In genomic region chr5:138985256-138985655, GRCh38 we compare ENCODE assay signal across 18 cellular contexts.
DNase-seq lines count a peak whose midpoint lies in the region; FAIRE-seq and TF ChIP-seq lines count a peak whose summit lies in the region.
"Had no signal": no experiment of that assay in that cellular context is flagged by ENCODE, and none has a peak within 500 bp of the region (broad histone marks: within the 10 kb centered on the region; RNA-seq: fewer than 3 reads in every experiment).

No MANE protein-coding gene starts in this region.

- peaks cover 24% of the 10 kb centered on the region for H3K4me1 Mint-ChIP-seq in activated CD4-positive, alpha-beta T cell treated with anti-CD3 and anti-CD28 coated beads, Interleukin-2, amount 10 ng/mL, durations not matched to agents 24 days and 14 days
- H3K4me1 Mint-ChIP-seq in astrocyte (ENCODE audit: low read depth, unreplicated experiment), result peaks cover 48% of the 10 kb centered on the region

- no peaks in the 10 kb centered on the region for H3K79me2 ChIP-seq in astrocyte (ENCODE audit: insufficient read depth, low read length)

- peak overlapping the region; percentile 30 for H2AFZ ChIP-seq in astrocyte (ENCODE audit: low read depth, low read length)

- peak overlapping the region; percentile 34 for H3K27ac Mint-ChIP-seq in activated CD4-positive, alpha-beta T cell treated with anti-CD3 and anti-CD28 coated beads, Interleukin-2, amount 10 ng/mL, durations not matched to agents 24 days and 14 days
- peak overlapping the region; percentile 77 for H3K27ac Mint-ChIP-seq in astrocyte (ENCODE audit: unreplicated experiment)
- H3K27ac Mint-ChIP-seq: activated naive CD4-positive, alpha-beta T cell treated with anti-CD3 and anti-CD28 coated beads, Interleukin-2, amount 10 ng/mL, durations not matched to agents 7 days and 5 days; CD8-positive, alpha-beta T cell had no signal

- no peak for TF ChIP-seq CTCF in astrocyte (IDR thresholded peaks at IDR 0.05; ENCODE audit: insufficient read depth, low read depth, low read length)

- no peak overlapping the region for H3K4me3 ChIP-seq in astrocyte (ENCODE audit: insufficient read depth, low read depth, low read length)
- H3K4me3 ChIP-seq: SK-N-MC had no signal

- no peak for DNase-seq in activated CD4-positive, alpha-beta T cell treated with anti-CD3 and anti-CD28 coated beads, Interleukin-2, amount 10 ng/mL, durations not matched to agents 24 days and 14 days
- no peak for DNase-seq in activated CD4-positive, alpha-beta T cell treated with anti-CD3 and anti-CD28 coated beads for 48 hours
- DNase-seq in astrocyte (ENCODE audit: low read depth) (peak; percentile 53), islet precursor cell (peak; percentile 46), ureter (ENCODE audit: low spot score) (peak; percentile 53), NCI-H1092 (lab: John Stamatoyannopoulos, UW) (no peak), HK-2 (ENCODE audit: unreplicated experiment) (no peak)
- DNase-seq in activated T-cell treated with anti-CD3 and anti-CD28 coated beads, Interleukin-2, amount 50 U/mL, for 48 hours, result no peak
- DNase-seq: activated naive CD4-positive, alpha-beta T cell treated with anti-CD3 and anti-CD28 coated beads, Interleukin-2, amount 10 ng/mL, durations not matched to agents 7 days and 5 days; glutamatergic neuron; Karpas-422; kidney; midbrain; stimulated activated naive CD4-positive, alpha-beta T cell had no signal

- H3K9me3 Mint-ChIP-seq in activated CD4-positive, alpha-beta T cell treated with anti-CD3 and anti-CD28 coated beads, Interleukin-2, amount 10 ng/mL, durations not matched to agents 24 days and 14 days, result no peaks in the 10 kb centered on the region
- H3K9me3 Mint-ChIP-seq in astrocyte (ENCODE audit: unreplicated experiment), result peaks cover 2% of the 10 kb centered on the region
- H3K9me3 Mint-ChIP-seq: activated naive CD4-positive, alpha-beta T cell treated with anti-CD3 and anti-CD28 coated beads, Interleukin-2, amount 10 ng/mL, durations not matched to agents 7 days and 5 days; CD8-positive, alpha-beta T cell had no signal

- intact Hi-C loops in activated CD4-positive, alpha-beta T cell treated with anti-CD3 and anti-CD28 coated beads, Interleukin-2, amount 10 ng/mL, durations not matched to agents 24 days and 14 days (cut with micrococcal nuclease), result no loop called here

- no peaks in the 10 kb centered on the region for H3K36me3 Mint-ChIP-seq in activated CD4-positive, alpha-beta T cell treated with anti-CD3 and anti-CD28 coated beads, Interleukin-2, amount 10 ng/mL, durations not matched to agents 24 days and 14 days (ENCODE audit: low read depth)
- peaks cover 12% of the 10 kb centered on the region for H3K36me3 Mint-ChIP-seq in astrocyte (ENCODE audit: low read depth, unreplicated experiment)
- H3K36me3 Mint-ChIP-seq: activated naive CD4-positive, alpha-beta T cell treated with anti-CD3 and anti-CD28 coated beads, Interleukin-2, amount 10 ng/mL, durations not matched to agents 7 days and 5 days; CD8-positive, alpha-beta T cell had no signal

- no peak overlapping the region for H3K9ac ChIP-seq in astrocyte (ENCODE audit: low read length)

- peak overlapping the region; percentile 40 for H3K27ac ChIP-seq in astrocyte (ENCODE audit: low read depth, low read length)
- H3K27ac ChIP-seq: SK-N-MC, VCaP had no signal

- H3K4me1 ChIP-seq in astrocyte (ENCODE audit: insufficient read depth, low read length), result peaks cover 35% of the 10 kb centered on the region

- no peaks in the 10 kb centered on the region for H4K20me1 ChIP-seq in astrocyte (ENCODE audit: insufficient read depth, low read length)

- no peaks in the 10 kb centered on the region for H3K36me3 ChIP-seq in astrocyte (ENCODE audit: insufficient read depth, low read length)

- no peak for FAIRE-seq in astrocyte (lab: Jason Lieb, UNC)
- FAIRE-seq: G401.6, kidney had no signal

- H3K27me3 Mint-ChIP-seq in activated CD4-positive, alpha-beta T cell treated with anti-CD3 and anti-CD28 coated beads, Interleukin-2, amount 10 ng/mL, durations not matched to agents 24 days and 14 days, result no peaks in the 10 kb centered on the region
- H3K27me3 Mint-ChIP-seq in astrocyte (ENCODE audit: low read depth, unreplicated experiment), result no peaks in the 10 kb centered on the region
- H3K27me3 Mint-ChIP-seq: activated naive CD4-positive, alpha-beta T cell treated with anti-CD3 and anti-CD28 coated beads, Interleukin-2, amount 10 ng/mL, durations not matched to agents 7 days and 5 days had no signal

- no peak overlapping the region for H3K4me3 Mint-ChIP-seq in activated CD4-positive, alpha-beta T cell treated with anti-CD3 and anti-CD28 coated beads, Interleukin-2, amount 10 ng/mL, durations not matched to agents 24 days and 14 days
- no peak overlapping the region for H3K4me3 Mint-ChIP-seq in astrocyte (ENCODE audit: unreplicated experiment)
- H3K4me3 Mint-ChIP-seq: activated naive CD4-positive, alpha-beta T cell treated with anti-CD3 and anti-CD28 coated beads, Interleukin-2, amount 10 ng/mL, durations not matched to agents 7 days and 5 days; CD8-positive, alpha-beta T cell had no signal

- H3K27me3 ChIP-seq in astrocyte (ENCODE audit: insufficient read depth, low read length), result no peaks in the 10 kb centered on the region

- H3K9me3 ChIP-seq in astrocyte (ENCODE audit: insufficient read depth, low read depth, low read length), result no peaks in the 10 kb centered on the region

- H3K4me2 ChIP-seq in astrocyte (ENCODE audit: low read length), result peak overlapping the region; percentile 65

Comparison
In these comparisons a context has a peak if more than half of its experiments do, and no peak if none do; other contexts are left out.
1. DNase-seq: peak in astrocyte (single experiment), islet precursor cell (single experiment) and ureter (single experiment); none in activated CD4-positive, alpha-beta T cell treated with anti-CD3 and anti-CD28 coated beads, Interleukin-2, amount 10 ng/mL, durations not matched to agents 24 days and 14 days (single experiment), activated CD4-positive, alpha-beta T cell treated with anti-CD3 and anti-CD28 coated beads for 48 hours (single experiment), activated T-cell treated with anti-CD3 and anti-CD28 coated beads, Interleukin-2, amount 50 U/mL, for 48 hours (0 of 2), NCI-H1092 (single experiment) and HK-2 (single experiment).